In genomic region chr6:168301648-168302398, GRCh38 we compare ENCODE assay signal across 2 cellular contexts.
TF ChIP-seq lines count a peak whose summit lies in the region.

No MANE protein-coding gene starts in this region.

TF ChIP-seq in WTC11, 78 proteins besides CTCF, POLR2A, EP300 and RAD21 (continued from another document and continues in another):
- TF ChIP-seq ARID4B (CRISPR knock-in tag; IDR thresholded peaks at IDR 0.05; ENCODE audit: borderline replicate concordance) (no peak), FOXK1 (CRISPR knock-in tag; IDR thresholded peaks at IDR 0.05) (0 out of 2 replicates have a peak, but pooled peaks have one; percentile 23), ZBTB21 (CRISPR knock-in tag; IDR thresholded peaks at IDR 0.05; ENCODE audit: borderline replicate concordance) (no peak), E2F1 (CRISPR knock-in tag; IDR thresholded peaks at IDR 0.05) (0 out of 2 replicates have a peak, but pooled peaks have one; percentile 36), CDX4 (CRISPR knock-in tag; IDR thresholded peaks at IDR 0.05; ENCODE audit: borderline replicate concordance) (no peak), GABPB1 (CRISPR knock-in tag; IDR thresholded peaks at IDR 0.05) (peak; percentile 66), TP53 (CRISPR knock-in tag; IDR thresholded peaks at IDR 0.05) (no peak), KAT7 (CRISPR knock-in tag; IDR thresholded peaks at IDR 0.05; ENCODE audit: borderline replicate concordance) (no peak), TEAD1 (CRISPR knock-in tag; IDR thresholded peaks at IDR 0.05) (no peak), ZNF512 (CRISPR knock-in tag; IDR thresholded peaks at IDR 0.05; ENCODE audit: borderline replicate concordance) (no peak), TEAD4 (CRISPR knock-in tag; IDR thresholded peaks at IDR 0.05) (no peak), ZNF232 (CRISPR knock-in tag; IDR thresholded peaks at IDR 0.05) (peak; percentile 30; the same call in 1 of the 2 replicates), ZMAT4 (CRISPR knock-in tag; IDR thresholded peaks at IDR 0.05) (no peak), ZNF281 (CRISPR knock-in tag; IDR thresholded peaks at IDR 0.05) (0 out of 2 replicates have a peak, but pooled peaks have one; percentile 18), NFATC4 (CRISPR knock-in tag; IDR thresholded peaks at IDR 0.05) (no peak), CREM (CRISPR knock-in tag; IDR thresholded peaks at IDR 0.05) (no peak)

TF ChIP-seq in liver, 16 proteins besides CTCF, POLR2A, EP300 and RAD21 (continued from another document):
- TF ChIP-seq ZBTB33 (IDR thresholded peaks at IDR 0.05) (no peak), TAF1 (conservative IDR thresholded peaks at IDR 0.05) (no peak)
